Comparison of ENCODE assay signal across 8 cellular contexts in genomic region chr1:12161662-12162458, GRCh38. TPM values are rescaled to one million over a fixed set of nuclear protein-coding genes. Genes with fewer than 3 reads are reported as not detected.
DNase-seq lines count a peak whose midpoint lies in the region; ATAC-seq and TF ChIP-seq lines count a peak whose summit lies in the region.

No MANE protein-coding gene starts in this region.

- H3K4me1 ChIP-seq in mesodermal cell (ENCODE audit: control insufficient read depth, insufficient read depth, low read length, poor library complexity, severe bottlenecking) = peaks cover 25% of the 10 kb centered on the region

- no peaks in the 10 kb centered on the region for H3K9me3 ChIP-seq in mesodermal cell (ENCODE audit: control insufficient read depth, low read length)

- peak overlapping the region; percentile 22 for H3K4me3 ChIP-seq in coronary artery
- no peak overlapping the region for H3K4me3 ChIP-seq in mesodermal cell (ENCODE audit: extremely low read depth, insufficient read depth, low read length, poor library complexity, severe bottlenecking)

- H3K27ac ChIP-seq in coronary artery = peak overlapping the region; percentile 41 to 81
- H3K27ac ChIP-seq in mesodermal cell (ENCODE audit: low read depth, low read length, severe bottlenecking) = peak overlapping the region; percentile 67

- no peaks in the 10 kb centered on the region for H3K36me3 ChIP-seq in mesodermal cell (ENCODE audit: control insufficient read depth, insufficient read depth, low read length)

- in situ Hi-C loops in KBM-7 (cut with MboI; ENCODE audit: low pct_unique_long_range_greater_than_20kb, low sequenced_read_pairs) = no loop called here

- ATAC-seq in GM21576 (IDR thresholded peaks at IDR 0.05; ENCODE audit: unreplicated experiment) = peak; percentile 62

- 56 to 58% methylated on average over 9 of the region's 9 CpGs for WGBS in mesodermal cell (ENCODE audit: insufficient coverage in 2 of 2), 2 experiments

- no peak for TF ChIP-seq CTCF in coronary artery (IDR thresholded peaks at IDR 0.05)

- DNase-seq in EH (ENCODE audit: low read depth) (peak; percentile 95), KBM-7 (peak; percentile 93), coronary artery (ENCODE audit: low spot score) (no peak), COLO668 (lab: John Stamatoyannopoulos, UW; ENCODE audit: unreplicated experiment) (no peak)
- DNase-seq in activated CD4-positive, CD25-positive, alpha-beta regulatory T cell treated with anti-CD3 and anti-CD28 coated beads, Interleukin-2, amount 50 U/mL, for 72 hours = peak; percentile 74
- DNase-seq in stimulated activated CD8-positive, alpha-beta memory T cell treated with anti-CD3 and anti-CD28 coated beads, Interleukin-7, amount 100 ng/mL, for 4 hours (ENCODE audit: low read depth in 2 of 2) = peak; percentile 70 to 74

RNA-seq across cellular contexts. Expression of gene TNFRSF1B, which starts 4.9 kb away (rescaled TPM):
- 19.3 TPM for polyA plus RNA-seq in mesodermal cell (2013, experiment 1 of 2)
- polyA plus RNA-seq in mesodermal cell (2013, experiment 2 of 2) = 12.8 TPM

Comparison
In these comparisons a context has a peak if more than half of its experiments do, and no peak if none do; other contexts are left out.
1. DNase-seq: peak in EH (single experiment), KBM-7 (single experiment), activated CD4-positive, CD25-positive, alpha-beta regulatory T cell treated with anti-CD3 and anti-CD28 coated beads, Interleukin-2, amount 50 U/mL, for 72 hours (single experiment) and stimulated activated CD8-positive, alpha-beta memory T cell treated with anti-CD3 and anti-CD28 coated beads, Interleukin-7, amount 100 ng/mL, for 4 hours (2 of 2); none in coronary artery (single experiment) and COLO668 (single experiment).